Comparison of ENCODE assay signal across 8 cellular contexts in genomic region chr16:15950167-15950854, GRCh38. TPM values are rescaled to one million over a fixed set of nuclear protein-coding genes. Genes with fewer than 3 reads are reported as not detected.
DNase-seq lines count a peak whose midpoint lies in the region; ATAC-seq and TF ChIP-seq lines count a peak whose summit lies in the region.

No MANE protein-coding gene starts in this region.

- no peaks in the 10 kb centered on the region for H3K27me3 Mint-ChIP-seq in naive thymus-derived CD4-positive, alpha-beta T cell

- CTCF ChIA-PET in naive thymus-derived CD4-positive, alpha-beta T cell (lab: Charles Lee), result interaction anchor here (1.0 kb wide), 1 partner anchor 62 kb away, joined by 3 read pairs; no protein-coding TSS in a partner anchor

- peak; percentile 79 for ATAC-seq in naive thymus-derived CD4-positive, alpha-beta T cell

- peaks cover 0 to 7% of the 10 kb centered on the region in 2 donors for H3K4me1 ChIP-seq in esophagus (ENCODE audit: control insufficient read depth in 2 of 2, insufficient read depth in 2 of 2, low read length in 1 of 2)
- peaks cover 11 to 15% of the 10 kb centered on the region in 2 donors for H3K4me1 ChIP-seq in naive thymus-derived CD4-positive, alpha-beta T cell (ENCODE audit: control insufficient read depth in 2 of 2, insufficient read depth in 2 of 2, low read length in 2 of 2)
- peaks cover 0 to 63% (median 28%) of the 10 kb centered on the region in 4 donors for H3K4me1 ChIP-seq in tibial artery

- peaks cover 32 to 53% (median 45%) of the 10 kb centered on the region in 7 donors for H3K4me1 Mint-ChIP-seq in naive thymus-derived CD4-positive, alpha-beta T cell

- H3K9me3 ChIP-seq in esophagus (ENCODE audit: control insufficient read depth in 2 of 2, insufficient read depth in 1 of 2, low read depth in 1 of 2, low read length in 1 of 2), result no peaks in the 10 kb centered on the region
- H3K9me3 ChIP-seq in naive thymus-derived CD4-positive, alpha-beta T cell (ENCODE audit: control insufficient read depth in 2 of 3, low read length in 3 of 3), result no peaks in the 10 kb centered on the region
- H3K9me3 ChIP-seq in tibial artery, result no peaks in the 10 kb centered on the region

- no peaks in the 10 kb centered on the region for H3K9me3 Mint-ChIP-seq in naive thymus-derived CD4-positive, alpha-beta T cell

- H3K36me3 Mint-ChIP-seq in naive thymus-derived CD4-positive, alpha-beta T cell, result peaks cover 0 to 21% (median under 1%) of the 10 kb centered on the region in 5 donors

- 1 to 2% methylated on average over 18 of the region's 18 CpGs for WGBS in esophagus, 2 donors

- TF ChIP-seq CTCF in tibial artery (IDR thresholded peaks at IDR 0.05), result no peak

- peak overlapping the region; percentile 83 to 93 for H3K27ac ChIP-seq in esophagus (ENCODE audit: low read depth in 2 of 2, low read length in 1 of 2)
- H3K27ac ChIP-seq in naive thymus-derived CD4-positive, alpha-beta T cell (ENCODE audit: low read depth, low read length), result peak overlapping the region; percentile 99
- peak overlapping the region; percentile 74 to 87 for H3K27ac ChIP-seq in tibial artery

- intact Hi-C loops in naive thymus-derived CD4-positive, alpha-beta T cell (cut with micrococcal nuclease), result loop anchor here (1.0 to 5.0 kb wide), 3 partner anchors 11 to 77 kb away; partner anchors contain the start of gene CEP20 (in 1 of the 2)
- intact Hi-C loops in tibial artery (cut with DNase I; ENCODE audit: low total_unique reads), result loop anchor here (5.0 kb wide), 1 partner anchor 67 kb away; no protein-coding TSS in a partner anchor

- POLR2A ChIA-PET in naive thymus-derived CD4-positive, alpha-beta T cell (lab: Charles Lee), result interaction anchor here (0.9 to 3.1 kb wide), 6 partner anchors 9 to 83 kb away, joined by 3 to 33 read pairs (median 4); partner anchors contain the start of gene CEP20

- H3K36me3 ChIP-seq in esophagus (ENCODE audit: control insufficient read depth in 2 of 2, insufficient read depth in 2 of 2, low read length in 1 of 2) (no peaks in the 10 kb centered on the region), tibial artery (no peaks in the 10 kb centered on the region)
- H3K36me3 ChIP-seq in naive thymus-derived CD4-positive, alpha-beta T cell (ENCODE audit: control insufficient read depth in 2 of 3, insufficient read depth in 3 of 3, low read length in 3 of 3), result no peaks in the 10 kb centered on the region

- H3K27ac Mint-ChIP-seq in naive thymus-derived CD4-positive, alpha-beta T cell, result peak overlapping the region; percentile 93 to 99 (median 98)

- no peaks in the 10 kb centered on the region for H3K27me3 ChIP-seq in esophagus (ENCODE audit: control insufficient read depth in 1 of 2, insufficient read depth in 2 of 2, low read length in 2 of 2)
- H3K27me3 ChIP-seq in naive thymus-derived CD4-positive, alpha-beta T cell (ENCODE audit: control insufficient read depth in 2 of 2, insufficient read depth in 2 of 2, low read length in 2 of 2), result no peaks in the 10 kb centered on the region
- no peaks in the 10 kb centered on the region for H3K27me3 ChIP-seq in tibial artery

- H3K4me3 Mint-ChIP-seq in naive thymus-derived CD4-positive, alpha-beta T cell, result peak overlapping the region; percentile 91 to 100 (median 97)

- H3K4me3 ChIP-seq in esophagus (ENCODE audit: low read depth in 1 of 2, low read length in 2 of 2) (peak overlapping the region; percentile 84 to 89), tibial artery (peak overlapping the region; percentile 83 to 93)
- H3K4me3 ChIP-seq in naive thymus-derived CD4-positive, alpha-beta T cell (ENCODE audit: low read length), result peak overlapping the region; percentile 83

- DNase-seq in DMS153 (lab: John Stamatoyannopoulos, UW) (peak; percentile 23), DMS153 treated with DMSO at 0.1 percent for 48 hours (lab: John Stamatoyannopoulos, UW; ENCODE audit: unreplicated experiment) (no peak), NCI-H524 treated with DMSO at 0.1 percent for 48 hours (lab: John Stamatoyannopoulos, UW) (peak; percentile 9), tibial artery (peak; percentile 44 to 68), NCI-H345 (lab: John Stamatoyannopoulos, UW) (no peak)
- DNase-seq in activated T-cell treated with anti-CD3 and anti-CD28 coated beads, Interleukin-2, amount 50 U/mL, for 1 hour, result peak; percentile 60
- DNase-seq in naive thymus-derived CD4-positive, alpha-beta T cell, result peak; percentile 36 to 79 (median 54)

RNA-seq across cellular contexts. Expression of gene ABCC1, which starts 0.9 kb away (rescaled TPM):
- polyA plus RNA-seq in esophagus, result 10 to 100 TPM; 14.8 to 21.8 TPM
- total RNA-seq in naive thymus-derived CD4-positive, alpha-beta T cell, result 10 to 100 TPM; 57.3 to 95.8 (median 64.1) TPM
- polyA plus RNA-seq in naive thymus-derived CD4-positive, alpha-beta T cell, result 1 to 10 TPM; 4.8 to 7.9 TPM

Comparison
In these comparisons a context has a peak if more than half of its experiments do, and no peak if none do; other contexts are left out.
1. DNase-seq: peak in DMS153 (single experiment), NCI-H524 treated with DMSO at 0.1 percent for 48 hours (single experiment), activated T-cell treated with anti-CD3 and anti-CD28 coated beads, Interleukin-2, amount 50 U/mL, for 1 hour (single experiment), naive thymus-derived CD4-positive, alpha-beta T cell (9 of 9) and tibial artery (2 of 2); none in DMS153 treated with DMSO at 0.1 percent for 48 hours (single experiment) and NCI-H345 (single experiment).
2. Peak in every context shown above with its lines, with median percentiles within 50 percentile points of each other: H3K27ac ChIP-seq and H3K4me3 ChIP-seq.